Comparison of ENCODE assay signal across 9 cellular contexts in genomic region chr1:234322979-234323378, GRCh38. TPM values are rescaled to one million over a fixed set of nuclear protein-coding genes. Genes with fewer than 3 reads are reported as not detected.
A peak's percentile ranks its signal among the peaks of the same experiment; 100 is the strongest.
DNase-seq lines count a peak whose midpoint lies in the region; ATAC-seq, FAIRE-seq and TF ChIP-seq lines count a peak whose summit lies in the region.
"Had no signal": no experiment of that assay in that cellular context is flagged by ENCODE, and none has a peak within 500 bp of the region (broad histone marks: within the 10 kb centered on the region; RNA-seq: fewer than 3 reads in every experiment).

No MANE protein-coding gene starts in this region.

- no peak for FAIRE-seq in H54 (lab: Jason Lieb, UNC)

- no peak overlapping the region for H3K4me3 ChIP-seq in naive thymus-derived CD4-positive, alpha-beta T cell (ENCODE audit: low read length)

- no peak overlapping the region for H3K27ac Mint-ChIP-seq in activated naive CD8-positive, alpha-beta T cell treated with anti-CD3 and anti-CD28 coated beads, Interleukin-2, amount 50 U/mL, for 24 hours
- H3K27ac Mint-ChIP-seq in naive thymus-derived CD4-positive, alpha-beta T cell: peak overlapping the region in 5 of 9 donors; percentile 2 to 69 (median 34)

- no peaks in the 10 kb centered on the region for H3K27me3 Mint-ChIP-seq in activated naive CD8-positive, alpha-beta T cell treated with anti-CD3 and anti-CD28 coated beads, Interleukin-2, amount 50 U/mL, for 24 hours
- H3K27me3 Mint-ChIP-seq in naive thymus-derived CD4-positive, alpha-beta T cell: peaks cover 0 to 22% (median 6%) of the 10 kb centered on the region in 5 donors

- POLR2A ChIA-PET in naive thymus-derived CD4-positive, alpha-beta T cell (lab: Charles Lee): interaction anchor here (0.7 to 1.5 kb wide), 3 partner anchors 50 to 277 kb away, joined by 3 read pairs; partner anchors contain the start of gene COA6

- no peaks in the 10 kb centered on the region for H3K27me3 ChIP-seq in naive thymus-derived CD4-positive, alpha-beta T cell (ENCODE audit: control insufficient read depth in 2 of 2, insufficient read depth in 2 of 2, low read length in 2 of 2)

- H3K4me1 ChIP-seq in naive thymus-derived CD4-positive, alpha-beta T cell (ENCODE audit: control insufficient read depth in 2 of 2, insufficient read depth in 2 of 2, low read length in 2 of 2): peaks cover 0 to 9% of the 10 kb centered on the region in 2 donors

- intact Hi-C loops in naive thymus-derived CD4-positive, alpha-beta T cell (cut with micrococcal nuclease): loop anchor here (1.0 to 5.0 kb wide), 5 partner anchors 50 to 155 kb away; partner anchors contain the start of genes COA6 (in 1 of the 2) and TARBP1 (in 1 of the 2)

- no peaks in the 10 kb centered on the region for H3K9me3 Mint-ChIP-seq in activated naive CD8-positive, alpha-beta T cell treated with anti-CD3 and anti-CD28 coated beads, Interleukin-2, amount 50 U/mL, for 24 hours
- H3K9me3 Mint-ChIP-seq in naive thymus-derived CD4-positive, alpha-beta T cell: no peaks in the 10 kb centered on the region

- no peaks in the 10 kb centered on the region for H3K36me3 ChIP-seq in naive thymus-derived CD4-positive, alpha-beta T cell (ENCODE audit: control insufficient read depth in 2 of 3, insufficient read depth in 3 of 3, low read length in 3 of 3)

- peak; percentile 78 for TF ChIP-seq CTCF in C4-2B (conservative IDR thresholded peaks at IDR 0.05)

- CTCF ChIA-PET in naive thymus-derived CD4-positive, alpha-beta T cell (lab: Charles Lee): interaction anchor here (0.8 to 1.4 kb wide), 3 partner anchors 51 to 86 kb away, joined by 3 to 6 read pairs (median 3); partner anchors contain the start of gene COA6

- no peaks in the 10 kb centered on the region for H3K9me3 ChIP-seq in naive thymus-derived CD4-positive, alpha-beta T cell (ENCODE audit: control insufficient read depth in 2 of 3, low read length in 3 of 3)

- no peak for TF ChIP-seq POLR2A in H54 (IDR thresholded peaks at IDR 0.05; ENCODE audit: low read depth, low read length)

- no peaks in the 10 kb centered on the region for H3K36me3 Mint-ChIP-seq in activated naive CD8-positive, alpha-beta T cell treated with anti-CD3 and anti-CD28 coated beads, Interleukin-2, amount 50 U/mL, for 24 hours (ENCODE audit: low read depth)
- H3K36me3 Mint-ChIP-seq in naive thymus-derived CD4-positive, alpha-beta T cell: peaks cover 0 to 4% (median 0%) of the 10 kb centered on the region in 5 donors

- H3K4me3 Mint-ChIP-seq in activated naive CD8-positive, alpha-beta T cell treated with anti-CD3 and anti-CD28 coated beads, Interleukin-2, amount 50 U/mL, for 24 hours: no peak overlapping the region
- peak overlapping the region in 6 of 10 donors; percentile 2 to 54 (median 35) for H3K4me3 Mint-ChIP-seq in naive thymus-derived CD4-positive, alpha-beta T cell

- peaks cover 51% of the 10 kb centered on the region for H3K4me1 Mint-ChIP-seq in activated naive CD8-positive, alpha-beta T cell treated with anti-CD3 and anti-CD28 coated beads, Interleukin-2, amount 50 U/mL, for 24 hours
- H3K4me1 Mint-ChIP-seq in naive thymus-derived CD4-positive, alpha-beta T cell: peaks cover 21 to 55% (median 42%) of the 10 kb centered on the region in 7 donors

- peak; percentile 20 for DNase-seq in H54 (ENCODE audit: insufficient read length, low spot score)
- peak; percentile 68 to 86 for DNase-seq in SHP77 (lab: John Stamatoyannopoulos, UW)
- peak; percentile 54 for DNase-seq in activated naive CD8-positive, alpha-beta T cell treated with anti-CD3 and anti-CD28 coated beads, Interleukin-2, amount 50 U/mL, for 24 hours
- DNase-seq in naive thymus-derived CD4-positive, alpha-beta T cell: peak; percentile 16 to 61 (median 37)
- DNase-seq in 8988T: no peak
- DNase-seq in dedifferentiated amniotic fluid mesenchymal stem cell (ENCODE audit: extremely low spot score): no peak

- H3K27ac ChIP-seq in C4-2B: no peak overlapping the region
- H3K27ac ChIP-seq in naive thymus-derived CD4-positive, alpha-beta T cell (ENCODE audit: low read depth, low read length): no peak overlapping the region
- H3K27ac ChIP-seq: epithelial cell of prostate had no signal

- no peak for ATAC-seq in activated naive CD8-positive, alpha-beta T cell treated with anti-CD3 and anti-CD28 coated beads, Interleukin-2, amount 50 U/mL, for 24 hours
- ATAC-seq in naive thymus-derived CD4-positive, alpha-beta T cell: peak; percentile 67
- ATAC-seq in HG02763 (IDR thresholded peaks at IDR 0.05; ENCODE audit: unreplicated experiment): no peak

RNA-seq across cellular contexts. Expression of gene COA6, which starts 50.3 kb away (rescaled TPM):
- 10 to 100 TPM in 4 of 5 experiments, 1 to 10 TPM in 1; 9.5 to 47.3 (median 18.5) TPM for total RNA-seq in naive thymus-derived CD4-positive, alpha-beta T cell
- 10 to 100 TPM; 31.6 to 52.7 TPM for polyA plus RNA-seq in naive thymus-derived CD4-positive, alpha-beta T cell

Comparison
In these comparisons a context has a peak if more than half of its experiments do, and no peak if none do; other contexts are left out.
1. DNase-seq: peak in H54 (single experiment), SHP77 (2 of 2), activated naive CD8-positive, alpha-beta T cell treated with anti-CD3 and anti-CD28 coated beads, Interleukin-2, amount 50 U/mL, for 24 hours (single experiment) and naive thymus-derived CD4-positive, alpha-beta T cell (9 of 9); none in 8988T (single experiment) and dedifferentiated amniotic fluid mesenchymal stem cell (single experiment).